Comparison of ENCODE assay signal across 31 cellular contexts in genomic region chr19:31307270-31307669, GRCh38.
"Had no signal": no experiment of that assay in that cellular context is flagged by ENCODE, and none has a peak within 500 bp of the region (broad histone marks: within the 10 kb centered on the region; RNA-seq: fewer than 3 reads in every experiment).

No MANE protein-coding gene starts in this region.

- H3K36me3 ChIP-seq: colonic mucosa, esophagus squamous epithelium, gastroesophageal sphincter, WERI-Rb-1 had no signal

- ATAC-seq: activated CD4-positive, alpha-beta T cell treated with anti-CD3 and anti-CD28 coated beads for 36 hours; activated naive CD4-positive, alpha-beta T cell treated with anti-CD3 and anti-CD28 coated beads, Interleukin-2, amount 50 U/mL, for 72 hours; activated T-cell treated with anti-CD3 and anti-CD28 coated beads, Interleukin-2, amount 50 U/mL, for 72 hours; gastroesophageal sphincter; heart right ventricle; T-cell had no signal

- H3K4me1 ChIP-seq: colonic mucosa had no signal

- DNase-seq: activated CD4-positive, alpha-beta memory T cell treated with anti-CD3 and anti-CD28 coated beads, Interleukin-2, amount 10 ng/mL, durations not matched to agents 7 days and 5 days; activated CD4-positive, alpha-beta T cell treated with anti-CD3 and anti-CD28 coated beads for 36 hours; activated CD4-positive, alpha-beta T cell treated with anti-CD3 and anti-CD28 coated beads, Interleukin-2, amount 10 ng/mL, durations not matched to agents 7 days and 5 days; activated CD4-positive, alpha-beta T cell treated with anti-CD3 and anti-CD28 coated beads, Interleukin-2, amount 50 U/mL, for 4 hours; activated CD4-positive, CD25-positive, alpha-beta regulatory T cell; activated CD4-positive, CD25-positive, alpha-beta regulatory T cell treated with anti-CD3 and anti-CD28 coated beads, Interleukin-2, amount 50 U/mL, for 72 hours; activated CD8-positive, alpha-beta memory T cell treated with anti-CD3 and anti-CD28 coated beads, Interleukin-2, amount 50 U/mL, for 48 hours; activated gamma-delta T cell; activated naive CD4-positive, alpha-beta T cell; activated naive CD4-positive, alpha-beta T cell treated with anti-CD3 and anti-CD28 coated beads, Interleukin-2, amount 10 ng/mL, durations not matched to agents 7 days and 5 days; activated naive CD8-positive, alpha-beta T cell treated with anti-CD3 and anti-CD28 coated beads, Interleukin-2, amount 10 ng/mL, durations not matched to agents 7 days and 5 days; activated T-cell treated with anti-CD3 and anti-CD28 coated beads for 4 hours; activated T-cell treated with anti-CD3 and anti-CD28 coated beads, Interleukin-2, amount 50 U/mL, for 24 hours; activated T-cell treated with anti-CD3 and anti-CD28 coated beads, Interleukin-2, amount 50 U/mL, for 72 hours; anterior cingulate cortex; central memory CD4-positive, alpha-beta T cell; cerebellar nuclear complex; colonic mucosa; effector CD8-positive, alpha-beta T cell; esophagus squamous epithelium; foreskin melanocyte; heart right ventricle; T-cell; T1000; WERI-Rb-1 had no signal

- H3K27ac ChIP-seq: colonic mucosa, epithelial cell of prostate, esophagus squamous epithelium, gastroesophageal sphincter, heart right ventricle, WERI-Rb-1 had no signal

- H3K9me3 ChIP-seq: colonic mucosa, esophagus squamous epithelium, gastroesophageal sphincter, heart right ventricle had no signal

- H3K27me3 ChIP-seq: colonic mucosa, esophagus squamous epithelium, gastroesophageal sphincter had no signal

- FAIRE-seq: astrocyte, endometrium, endothelial cell of umbilical vein had no signal

- H3K4me3 ChIP-seq: colonic mucosa, esophagus squamous epithelium, gastroesophageal sphincter, heart right ventricle had no signal
